16 cellular contexts compared by ENCODE assay signal in genomic region chr11:122046438-122046837, GRCh38.
DNase-seq lines count a peak whose midpoint lies in the region; ATAC-seq, FAIRE-seq and TF ChIP-seq lines count a peak whose summit lies in the region.
"Had no signal": no experiment of that assay in that cellular context is flagged by ENCODE, and none has a peak within 500 bp of the region (broad histone marks: within the 10 kb centered on the region; RNA-seq: fewer than 3 reads in every experiment).

No MANE protein-coding gene starts in this region.

- no peaks in the 10 kb centered on the region for H3K4me1 Mint-ChIP-seq in nephron progenitor cell

- H3K9me3 ChIP-seq in mammary epithelial cell (replicated peaks; ENCODE audit: insufficient read depth, low read length) (no peaks in the 10 kb centered on the region), breast epithelium (no peaks in the 10 kb centered on the region), endothelial cell of umbilical vein (replicated peaks; ENCODE audit: control insufficient read depth, insufficient read depth, low read length) (no peaks in the 10 kb centered on the region), uterus (no peaks in the 10 kb centered on the region)

- dilution Hi-C loops in mammary epithelial cell (cut with HindIII; ENCODE audit: low sequenced_read_pairs) (no loop called here), endothelial cell of umbilical vein (cut with MboI; ENCODE audit: extremely low pct_ligation_motif_present, low sequenced_read_pairs) (no loop called here)

- no peaks in the 10 kb centered on the region for H3K9me1 ChIP-seq in endothelial cell of umbilical vein (replicated peaks; ENCODE audit: control insufficient read depth, extremely low read depth, insufficient read depth, low read length)

- BruUV-seq in mammary epithelial cell (replicated peaks; lab: Mats Ljungman, UMichigan): no TSS peak
- BruUV-seq in endothelial cell of umbilical vein (replicated peaks; lab: Mats Ljungman, UMichigan): no TSS peak

- H3K36me3 ChIP-seq in mammary epithelial cell (ENCODE audit: insufficient read depth, low read length): no peaks in the 10 kb centered on the region
- no peaks in the 10 kb centered on the region for H3K36me3 ChIP-seq in breast epithelium
- H3K36me3 ChIP-seq in endothelial cell of umbilical vein (ENCODE audit: control insufficient read depth in 2 of 2, extremely low read depth in 1 of 2, insufficient read depth in 2 of 2, low read length in 2 of 2): no peaks in the 10 kb centered on the region
- H3K36me3 ChIP-seq in uterus: no peaks in the 10 kb centered on the region
- H3K36me3 ChIP-seq: BLaER1 treated with 17β-estradiol and CSF1 and Interleukin-3, amounts not matched to agents 10 nM and 100 nM had no signal

- H3K4me1 ChIP-seq in mammary epithelial cell (ENCODE audit: insufficient read depth, low read length) (peaks cover 20% of the 10 kb centered on the region), breast epithelium (no peaks in the 10 kb centered on the region), endothelial cell of umbilical vein (ENCODE audit: control insufficient read depth, extremely low read depth, insufficient read depth, low read length) (peaks cover 37% of the 10 kb centered on the region), uterus (no peaks in the 10 kb centered on the region)

- TF ChIP-seq CTCF in mammary epithelial cell (conservative IDR thresholded peaks at IDR 0.05 in 1 of 2, IDR thresholded peaks at IDR 0.05 in 1 of 2; ENCODE audit: extremely low read depth in 1 of 2, insufficient read depth in 1 of 2, low read depth in 1 of 2, low read length in 2 of 2) (no peak), breast epithelium (IDR thresholded peaks at IDR 0.05) (no peak), endothelial cell of umbilical vein (IDR thresholded peaks at IDR 0.05; ENCODE audit: extremely low read depth in 1 of 2, insufficient read depth in 1 of 2, low read depth in 1 of 2, low read length in 2 of 2) (no peak), nephron progenitor cell (IDR thresholded peaks at IDR 0.05) (no peak), uterus (IDR thresholded peaks at IDR 0.05) (no peak)

- WGBS in mammary epithelial cell (ENCODE audit: low coverage, missing lambda C conversion rate): 100% methylated on average over 2 of the region's 4 CpGs

- H3K27ac ChIP-seq in mammary epithelial cell (ENCODE audit: insufficient read depth, low read depth, low read length) (no peak overlapping the region), breast epithelium (no peak overlapping the region), endothelial cell of umbilical vein (ENCODE audit: insufficient read depth, low read depth, low read length) (peak overlapping the region; percentile 82), uterus (peak overlapping the region; percentile 39 to 71)
- H3K27ac ChIP-seq: BLaER1 treated with 17β-estradiol and CSF1 and Interleukin-3, amounts not matched to agents 10 nM and 100 nM had no signal

- H3K27me3 ChIP-seq in mammary epithelial cell (ENCODE audit: insufficient read depth, low read length) (no peaks in the 10 kb centered on the region), breast epithelium (no peaks in the 10 kb centered on the region), endothelial cell of umbilical vein (ENCODE audit: control insufficient read depth in 2 of 2, insufficient read depth in 2 of 2, low read length in 2 of 2) (no peaks in the 10 kb centered on the region), uterus (no peaks in the 10 kb centered on the region)
- H3K27me3 ChIP-seq: BLaER1 treated with 17β-estradiol and CSF1 and Interleukin-3, amounts not matched to agents 10 nM and 100 nM had no signal

- no peaks in the 10 kb centered on the region for H3K36me3 Mint-ChIP-seq in nephron progenitor cell (ENCODE audit: low read depth)

- in situ Hi-C loops in mammary epithelial cell (cut with MboI; ENCODE audit: low sequenced_read_pairs in 2 of 2): no loop called here

- peaks cover 3% of the 10 kb centered on the region for H3K27me3 Mint-ChIP-seq in nephron progenitor cell (ENCODE audit: low read depth, poor library complexity)

- no peaks in the 10 kb centered on the region for H3K79me2 ChIP-seq in mammary epithelial cell (ENCODE audit: insufficient read depth, low read length)
- H3K79me2 ChIP-seq in endothelial cell of umbilical vein (ENCODE audit: control insufficient read depth, insufficient read depth, low read length): no peaks in the 10 kb centered on the region

- peak overlapping the region; percentile 5 for H2AFZ ChIP-seq in mammary epithelial cell (ENCODE audit: low read depth, low read length)
- no peak overlapping the region for H2AFZ ChIP-seq in endothelial cell of umbilical vein (ENCODE audit: low read depth, low read length)

- no peak for DNase-seq in mammary epithelial cell
- no peak for DNase-seq in breast epithelium (ENCODE audit: low spot score in 2 of 2)
- no peak for DNase-seq in endothelial cell of umbilical vein (ENCODE audit: low read depth, low spot score)
- DNase-seq in nephron progenitor cell: no peak
- no peak for DNase-seq in uterus
- no peak for DNase-seq in stimulated activated CD4-positive, alpha-beta T cell treated with anti-CD3 and anti-CD28 coated beads, Interleukin-2, amount 100 ng/mL, for 48 hours
- DNase-seq in HCEC 1CT: no peak
- DNase-seq: 8988T, GOT3, NCI-H1092, NCI-H524, SIG-M5 had no signal

- H3K4me3 Mint-ChIP-seq in nephron progenitor cell: no peak overlapping the region

- POLR2A ChIA-PET in endothelial cell of umbilical vein (lab: Charles Lee): no interaction called here

- ATAC-seq in HG02852 (IDR thresholded peaks at IDR 0.05; ENCODE audit: unreplicated experiment): no peak
- ATAC-seq: Panc1 had no signal

- TF ChIP-seq POLR2A in breast epithelium (IDR thresholded peaks at IDR 0.05): no peak
- TF ChIP-seq POLR2A in endothelial cell of umbilical vein (IDR thresholded peaks at IDR 0.05; ENCODE audit: low read depth, low read length): no peak
- TF ChIP-seq POLR2A in uterus (IDR thresholded peaks at IDR 0.05): no peak

- peak overlapping the region; percentile 6 for H3K27ac Mint-ChIP-seq in nephron progenitor cell

- no peak overlapping the region for H3K4me3 ChIP-seq in mammary epithelial cell (replicated peaks in 1 of 3; ENCODE audit: insufficient read depth in 1 of 3, low read depth in 2 of 3, low read length in 3 of 3)
- H3K4me3 ChIP-seq in breast epithelium: no peak overlapping the region
- H3K4me3 ChIP-seq in endothelial cell of umbilical vein (replicated peaks in 1 of 3; ENCODE audit: insufficient read depth in 1 of 3, low read depth in 1 of 3, low read length in 3 of 3): no peak overlapping the region
- no peak overlapping the region for H3K4me3 ChIP-seq in uterus
- H3K4me3 ChIP-seq: BLaER1 treated with 17β-estradiol and CSF1 and Interleukin-3, amounts not matched to agents 10 nM and 100 nM had no signal

- H3K9ac ChIP-seq in mammary epithelial cell (ENCODE audit: insufficient read depth, low read length) (no peak overlapping the region), endothelial cell of umbilical vein (replicated peaks; ENCODE audit: extremely low read depth, insufficient read depth, low read length) (no peak overlapping the region)
- H3K9ac ChIP-seq: BLaER1 treated with 17β-estradiol and CSF1 and Interleukin-3, amounts not matched to agents 10 nM and 100 nM had no signal

- H3K4me2 ChIP-seq in mammary epithelial cell (ENCODE audit: insufficient read depth, low read depth, low read length) (no peak overlapping the region), endothelial cell of umbilical vein (ENCODE audit: insufficient read depth, low read length) (no peak overlapping the region)
- H3K4me2 ChIP-seq: BLaER1 treated with 17β-estradiol and CSF1 and Interleukin-3, amounts not matched to agents 10 nM and 100 nM had no signal

- H3K9me3 Mint-ChIP-seq in nephron progenitor cell: peaks cover 7% of the 10 kb centered on the region

- H4K20me1 ChIP-seq in mammary epithelial cell (ENCODE audit: insufficient read depth, low read length) (no peaks in the 10 kb centered on the region), endothelial cell of umbilical vein (replicated peaks; ENCODE audit: control insufficient read depth, extremely low read depth, insufficient read depth, low read length) (no peaks in the 10 kb centered on the region)
- H4K20me1 ChIP-seq: BLaER1 treated with 17β-estradiol and CSF1 and Interleukin-3, amounts not matched to agents 10 nM and 100 nM had no signal

- FAIRE-seq in endothelial cell of umbilical vein (lab: Jason Lieb, UNC): no peak
- FAIRE-seq: GM12892 had no signal

- intact Hi-C loops in mammary epithelial cell (cut with micrococcal nuclease) (no loop called here), breast epithelium (cut with DNase I; ENCODE audit: low total_unique reads) (no loop called here), endothelial cell of umbilical vein (cut with micrococcal nuclease) (no loop called here), uterus (cut with DNase I; ENCODE audit: low total_unique reads) (no loop called here)

- CTCF ChIA-PET in mammary epithelial cell (lab: Charles Lee; ENCODE audit: low non-redundant PET) (no interaction called here), endothelial cell of umbilical vein (lab: Charles Lee) (no interaction called here)

TF ChIP-seq in endothelial cell of umbilical vein, 7 proteins besides CTCF, POLR2A, EP300 and RAD21:
- TF ChIP-seq FOS (IDR thresholded peaks at IDR 0.05; ENCODE audit: borderline replicate concordance, insufficient read depth, low read length): no peak
- no peak for TF ChIP-seq GATA2 (IDR thresholded peaks at IDR 0.05; ENCODE audit: insufficient read depth, insufficient read length, low read depth, low read length)
- no peak for TF ChIP-seq POLR2AphosphoS5 (IDR thresholded peaks at IDR 0.05; ENCODE audit: insufficient read depth, low read depth, low read length)
- TF ChIP-seq MYC (IDR thresholded peaks at IDR 0.05; ENCODE audit: low read depth, low read length): no peak
- no peak for TF ChIP-seq JUN (IDR thresholded peaks at IDR 0.05; ENCODE audit: borderline replicate concordance, insufficient read depth, insufficient read length, low read depth)
- TF ChIP-seq MAX (IDR thresholded peaks at IDR 0.05; ENCODE audit: insufficient read depth, insufficient read length): no peak
- no peak for TF ChIP-seq EZH2 (IDR thresholded peaks at IDR 0.05; ENCODE audit: borderline replicate concordance, low read depth, low read length, severe bottlenecking)

Comparison
In these comparisons a context has a peak if more than half of its experiments do, and no peak if none do; other contexts are left out.
1. H3K27ac ChIP-seq: peak in endothelial cell of umbilical vein (single experiment) and uterus (2 of 2); none in mammary epithelial cell (single experiment) and breast epithelium (0 of 2).